1 cellular context compared by ENCODE assay signal in the genomic region with DNA sequence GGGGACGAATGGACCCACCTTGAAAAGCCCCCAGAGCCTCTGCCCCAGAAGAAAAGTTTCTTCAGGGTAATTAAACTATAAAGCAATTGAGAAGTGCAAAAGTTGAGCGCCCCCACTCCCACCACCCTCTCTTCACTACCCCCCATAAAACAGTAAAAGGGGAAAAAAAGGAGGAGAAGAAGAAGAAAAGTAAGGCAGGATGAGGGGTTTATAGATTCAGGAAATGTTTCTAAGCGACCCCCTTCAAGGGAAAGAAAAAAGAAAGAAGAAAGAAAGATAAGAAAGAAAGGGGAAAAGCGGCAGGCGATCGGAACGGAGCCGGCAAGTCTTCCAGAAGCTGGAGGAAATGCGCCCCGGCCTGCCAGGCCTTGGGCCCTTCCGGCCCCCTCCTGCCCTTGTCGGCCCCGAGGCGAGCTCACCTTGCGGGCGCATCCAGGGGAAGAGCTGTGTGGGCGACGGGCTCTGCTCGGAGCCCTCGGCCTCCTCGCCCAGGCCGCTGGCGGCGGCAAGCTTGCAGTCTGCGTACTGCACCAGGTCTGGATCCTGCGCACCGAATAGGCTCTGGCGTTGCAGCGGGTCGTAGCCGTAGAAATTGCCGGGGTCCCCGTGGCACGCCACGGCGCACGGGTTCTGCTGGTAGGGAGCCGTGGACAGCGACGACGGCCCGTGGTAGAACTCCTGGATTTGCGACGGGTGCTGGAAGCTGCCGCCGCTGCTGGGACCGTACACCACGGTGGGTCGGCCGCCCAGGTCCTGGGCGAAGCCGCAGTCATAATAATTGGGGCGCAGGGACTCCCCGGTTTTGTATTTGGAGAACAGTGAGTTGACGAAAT.
TF ChIP-seq lines count a peak whose summit lies in the region.

No MANE protein-coding gene starts in this region.

TF ChIP-seq in SK-N-SH treated with all-trans-retinoic acid at 6 μM for 48 hours, 23 proteins besides CTCF, POLR2A, EP300 and RAD21 (continued from another document):
- no peak for TF ChIP-seq RARB (CRISPR knock-in tag; IDR thresholded peaks at IDR 0.05)
- TF ChIP-seq OSR1 (CRISPR knock-in tag; IDR thresholded peaks at IDR 0.05), result no peak
- TF ChIP-seq, protein P1, sequence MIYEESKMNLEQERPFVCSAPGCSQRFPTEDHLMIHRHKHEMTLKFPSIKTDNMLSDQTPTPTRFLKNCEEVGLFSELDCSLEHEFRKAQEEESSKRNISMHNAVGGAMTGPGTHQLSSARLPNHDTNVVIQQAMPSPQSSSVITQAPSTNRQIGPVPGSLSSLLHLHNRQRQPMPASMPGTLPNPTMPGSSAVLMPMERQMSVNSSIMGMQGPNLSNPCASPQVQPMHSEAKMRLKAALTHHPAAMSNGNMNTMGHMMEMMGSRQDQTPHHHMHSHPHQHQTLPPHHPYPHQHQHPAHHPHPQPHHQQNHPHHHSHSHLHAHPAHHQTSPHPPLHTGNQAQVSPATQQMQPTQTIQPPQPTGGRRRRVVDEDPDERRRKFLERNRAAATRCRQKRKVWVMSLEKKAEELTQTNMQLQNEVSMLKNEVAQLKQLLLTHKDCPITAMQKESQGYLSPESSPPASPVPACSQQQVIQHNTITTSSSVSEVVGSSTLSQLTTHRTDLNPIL (CRISPR knock-in tag; IDR thresholded peaks at IDR 0.05; ENCODE audit: low read depth), result no peak
- TF ChIP-seq, protein P2, sequence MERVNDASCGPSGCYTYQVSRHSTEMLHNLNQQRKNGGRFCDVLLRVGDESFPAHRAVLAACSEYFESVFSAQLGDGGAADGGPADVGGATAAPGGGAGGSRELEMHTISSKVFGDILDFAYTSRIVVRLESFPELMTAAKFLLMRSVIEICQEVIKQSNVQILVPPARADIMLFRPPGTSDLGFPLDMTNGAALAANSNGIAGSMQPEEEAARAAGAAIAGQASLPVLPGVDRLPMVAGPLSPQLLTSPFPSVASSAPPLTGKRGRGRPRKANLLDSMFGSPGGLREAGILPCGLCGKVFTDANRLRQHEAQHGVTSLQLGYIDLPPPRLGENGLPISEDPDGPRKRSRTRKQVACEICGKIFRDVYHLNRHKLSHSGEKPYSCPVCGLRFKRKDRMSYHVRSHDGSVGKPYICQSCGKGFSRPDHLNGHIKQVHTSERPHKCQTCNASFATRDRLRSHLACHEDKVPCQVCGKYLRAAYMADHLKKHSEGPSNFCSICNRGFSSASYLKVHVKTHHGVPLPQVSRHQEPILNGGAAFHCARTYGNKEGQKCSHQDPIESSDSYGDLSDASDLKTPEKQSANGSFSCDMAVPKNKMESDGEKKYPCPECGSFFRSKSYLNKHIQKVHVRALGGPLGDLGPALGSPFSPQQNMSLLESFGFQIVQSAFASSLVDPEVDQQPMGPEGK (CRISPR knock-in tag; IDR thresholded peaks at IDR 0.05; ENCODE audit: borderline replicate concordance), result no peak
- TF ChIP-seq ZFP3 (CRISPR knock-in tag; IDR thresholded peaks at IDR 0.05), result no peak
- TF ChIP-seq, protein P3, sequence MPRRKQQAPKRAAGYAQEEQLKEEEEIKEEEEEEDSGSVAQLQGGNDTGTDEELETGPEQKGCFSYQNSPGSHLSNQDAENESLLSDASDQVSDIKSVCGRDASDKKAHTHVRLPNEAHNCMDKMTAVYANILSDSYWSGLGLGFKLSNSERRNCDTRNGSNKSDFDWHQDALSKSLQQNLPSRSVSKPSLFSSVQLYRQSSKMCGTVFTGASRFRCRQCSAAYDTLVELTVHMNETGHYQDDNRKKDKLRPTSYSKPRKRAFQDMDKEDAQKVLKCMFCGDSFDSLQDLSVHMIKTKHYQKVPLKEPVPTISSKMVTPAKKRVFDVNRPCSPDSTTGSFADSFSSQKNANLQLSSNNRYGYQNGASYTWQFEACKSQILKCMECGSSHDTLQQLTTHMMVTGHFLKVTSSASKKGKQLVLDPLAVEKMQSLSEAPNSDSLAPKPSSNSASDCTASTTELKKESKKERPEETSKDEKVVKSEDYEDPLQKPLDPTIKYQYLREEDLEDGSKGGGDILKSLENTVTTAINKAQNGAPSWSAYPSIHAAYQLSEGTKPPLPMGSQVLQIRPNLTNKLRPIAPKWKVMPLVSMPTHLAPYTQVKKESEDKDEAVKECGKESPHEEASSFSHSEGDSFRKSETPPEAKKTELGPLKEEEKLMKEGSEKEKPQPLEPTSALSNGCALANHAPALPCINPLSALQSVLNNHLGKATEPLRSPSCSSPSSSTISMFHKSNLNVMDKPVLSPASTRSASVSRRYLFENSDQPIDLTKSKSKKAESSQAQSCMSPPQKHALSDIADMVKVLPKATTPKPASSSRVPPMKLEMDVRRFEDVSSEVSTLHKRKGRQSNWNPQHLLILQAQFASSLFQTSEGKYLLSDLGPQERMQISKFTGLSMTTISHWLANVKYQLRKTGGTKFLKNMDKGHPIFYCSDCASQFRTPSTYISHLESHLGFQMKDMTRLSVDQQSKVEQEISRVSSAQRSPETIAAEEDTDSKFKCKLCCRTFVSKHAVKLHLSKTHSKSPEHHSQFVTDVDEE (CRISPR knock-in tag; IDR thresholded peaks at IDR 0.05), result no peak
